ENCODE assay signal across 1 cellular context in genomic region chr11:36253238-36253637, GRCh38.
TF ChIP-seq lines count a peak whose summit lies in the region.

No MANE protein-coding gene starts in this region.

TF ChIP-seq in GM23338, 12 proteins besides CTCF, POLR2A, EP300 and RAD21 (continued from another document):
- TF ChIP-seq, protein P1, sequence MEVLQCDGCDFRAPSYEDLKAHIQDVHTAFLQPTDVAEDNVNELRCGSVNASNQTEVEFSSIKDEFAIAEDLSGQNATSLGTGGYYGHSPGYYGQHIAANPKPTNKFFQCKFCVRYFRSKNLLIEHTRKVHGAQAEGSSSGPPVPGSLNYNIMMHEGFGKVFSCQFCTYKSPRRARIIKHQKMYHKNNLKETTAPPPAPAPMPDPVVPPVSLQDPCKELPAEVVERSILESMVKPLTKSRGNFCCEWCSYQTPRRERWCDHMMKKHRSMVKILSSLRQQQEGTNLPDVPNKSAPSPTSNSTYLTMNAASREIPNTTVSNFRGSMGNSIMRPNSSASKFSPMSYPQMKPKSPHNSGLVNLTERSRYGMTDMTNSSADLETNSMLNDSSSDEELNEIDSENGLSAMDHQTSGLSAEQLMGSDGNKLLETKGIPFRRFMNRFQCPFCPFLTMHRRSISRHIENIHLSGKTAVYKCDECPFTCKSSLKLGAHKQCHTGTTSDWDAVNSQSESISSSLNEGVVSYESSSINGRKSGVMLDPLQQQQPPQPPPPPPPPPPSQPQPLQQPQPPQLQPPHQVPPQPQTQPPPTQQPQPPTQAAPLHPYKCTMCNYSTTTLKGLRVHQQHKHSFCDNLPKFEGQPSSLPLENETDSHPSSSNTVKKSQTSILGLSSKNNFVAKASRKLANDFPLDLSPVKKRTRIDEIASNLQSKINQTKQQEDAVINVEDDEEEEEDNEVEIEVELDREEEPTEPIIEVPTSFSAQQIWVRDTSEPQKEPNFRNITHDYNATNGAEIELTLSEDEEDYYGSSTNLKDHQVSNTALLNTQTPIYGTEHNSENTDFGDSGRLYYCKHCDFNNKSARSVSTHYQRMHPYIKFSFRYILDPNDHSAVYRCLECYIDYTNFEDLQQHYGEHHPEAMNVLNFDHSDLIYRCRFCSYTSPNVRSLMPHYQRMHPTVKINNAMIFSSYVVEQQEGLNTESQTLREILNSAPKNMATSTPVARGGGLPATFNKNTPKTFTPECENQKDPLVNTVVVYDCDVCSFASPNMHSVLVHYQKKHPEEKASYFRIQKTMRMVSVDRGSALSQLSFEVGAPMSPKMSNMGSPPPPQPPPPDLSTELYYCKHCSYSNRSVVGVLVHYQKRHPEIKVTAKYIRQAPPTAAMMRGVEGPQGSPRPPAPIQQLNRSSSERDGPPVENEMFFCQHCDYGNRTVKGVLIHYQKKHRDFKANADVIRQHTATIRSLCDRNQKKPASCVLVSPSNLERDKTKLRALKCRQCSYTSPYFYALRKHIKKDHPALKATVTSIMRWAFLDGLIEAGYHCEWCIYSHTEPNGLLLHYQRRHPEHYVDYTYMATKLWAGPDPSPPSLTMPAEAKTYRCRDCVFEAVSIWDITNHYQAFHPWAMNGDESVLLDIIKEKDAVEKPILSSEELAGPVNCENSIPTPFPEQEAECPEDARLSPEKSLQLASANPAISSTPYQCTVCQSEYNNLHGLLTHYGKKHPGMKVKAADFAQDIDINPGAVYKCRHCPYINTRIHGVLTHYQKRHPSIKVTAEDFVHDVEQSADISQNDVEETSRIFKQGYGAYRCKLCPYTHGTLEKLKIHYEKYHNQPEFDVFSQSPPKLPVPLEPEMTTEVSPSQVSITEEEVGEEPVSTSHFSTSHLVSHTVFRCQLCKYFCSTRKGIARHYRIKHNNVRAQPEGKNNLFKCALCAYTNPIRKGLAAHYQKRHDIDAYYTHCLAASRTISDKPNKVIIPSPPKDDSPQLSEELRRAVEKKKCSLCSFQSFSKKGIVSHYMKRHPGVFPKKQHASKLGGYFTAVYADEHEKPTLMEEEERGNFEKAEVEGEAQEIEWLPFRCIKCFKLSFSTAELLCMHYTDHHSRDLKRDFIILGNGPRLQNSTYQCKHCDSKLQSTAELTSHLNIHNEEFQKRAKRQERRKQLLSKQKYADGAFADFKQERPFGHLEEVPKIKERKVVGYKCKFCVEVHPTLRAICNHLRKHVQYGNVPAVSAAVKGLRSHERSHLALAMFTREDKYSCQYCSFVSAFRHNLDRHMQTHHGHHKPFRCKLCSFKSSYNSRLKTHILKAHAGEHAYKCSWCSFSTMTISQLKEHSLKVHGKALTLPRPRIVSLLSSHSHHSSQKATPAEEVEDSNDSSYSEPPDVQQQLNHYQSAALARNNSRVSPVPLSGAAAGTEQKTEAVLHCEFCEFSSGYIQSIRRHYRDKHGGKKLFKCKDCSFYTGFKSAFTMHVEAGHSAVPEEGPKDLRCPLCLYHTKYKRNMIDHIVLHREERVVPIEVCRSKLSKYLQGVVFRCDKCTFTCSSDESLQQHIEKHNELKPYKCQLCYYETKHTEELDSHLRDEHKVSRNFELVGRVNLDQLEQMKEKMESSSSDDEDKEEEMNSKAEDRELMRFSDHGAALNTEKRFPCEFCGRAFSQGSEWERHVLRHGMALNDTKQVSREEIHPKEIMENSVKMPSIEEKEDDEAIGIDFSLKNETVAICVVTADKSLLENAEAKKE (CRISPR knock-in tag; IDR thresholded peaks at IDR 0.05) = no peak
- TF ChIP-seq STAT1 (IDR thresholded peaks at IDR 0.05; ENCODE audit: unreplicated experiment) = no peak
- TF ChIP-seq CREB1 (CRISPR knock-in tag; IDR thresholded peaks at IDR 0.05; ENCODE audit: low read depth) = no peak
- no peak for TF ChIP-seq POLR2AphosphoS5 (IDR thresholded peaks at IDR 0.05; ENCODE audit: low read depth)
- TF ChIP-seq NANOG (IDR thresholded peaks at IDR 0.05; ENCODE audit: borderline replicate concordance) = no peak
- no peak for TF ChIP-seq ZNF331 (CRISPR knock-in tag; IDR thresholded peaks at IDR 0.05; ENCODE audit: low read depth)
